8 cellular contexts compared by ENCODE assay signal in the genomic region with DNA sequence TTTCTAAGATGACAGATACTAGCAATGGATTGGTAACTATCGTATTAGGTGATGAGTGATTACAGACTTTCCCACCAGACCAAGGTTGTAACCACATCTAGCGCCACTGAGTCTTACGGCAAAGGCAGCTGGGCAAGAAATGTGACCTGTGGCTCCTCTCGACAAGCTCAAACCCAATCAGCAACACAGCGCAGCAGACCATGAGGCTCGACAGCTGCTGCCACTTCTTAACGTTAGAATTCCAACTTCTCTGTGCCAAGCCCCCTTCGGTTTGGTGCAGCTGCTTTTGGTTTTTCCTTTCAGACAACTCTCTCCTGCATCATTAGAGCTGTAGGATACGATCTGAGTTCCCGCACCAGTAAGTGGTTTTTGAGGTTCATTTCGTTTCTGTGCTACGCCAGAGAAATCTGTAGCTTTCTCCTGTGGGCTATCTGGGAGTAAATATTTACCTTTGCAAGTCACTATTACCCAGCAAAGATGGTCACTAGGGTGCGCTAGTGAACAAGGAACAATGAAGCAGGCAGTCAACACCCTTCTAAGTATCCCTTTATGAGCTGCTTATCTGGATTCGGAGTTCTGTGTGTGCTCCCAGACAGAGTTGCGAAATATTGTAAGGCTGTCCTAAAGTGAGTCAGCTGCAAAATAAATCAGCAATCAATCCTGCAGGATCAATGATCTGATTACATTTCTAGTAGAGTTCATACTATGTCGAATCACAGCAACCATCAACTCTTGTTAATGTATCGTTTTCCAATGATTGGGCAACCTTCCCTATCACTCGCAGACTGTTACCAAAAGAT.
A peak's percentile ranks its signal among the peaks of the same experiment; 100 is the strongest.
DNase-seq lines count a peak whose midpoint lies in the region; ATAC-seq and TF ChIP-seq lines count a peak whose summit lies in the region.

No MANE protein-coding gene starts in this region.

- peaks cover 0 to 20% (median 4%) of the 10 kb centered on the region in 11 experiments; a peak in 5 of 22 replicates for H3K36me3 ChIP-seq in BLaER1 treated with 17β-estradiol and CSF1 and Interleukin-3, amounts not matched to agents 10 nM and 100 nM
- H3K36me3 ChIP-seq in mucosa of descending colon (ENCODE audit: low read depth), result no peaks in the 10 kb centered on the region

- peak overlapping the region in 2 of 10 experiments; percentile 3 to 23; a peak in 3 of 20 replicates for H3K4me3 ChIP-seq in BLaER1 treated with 17β-estradiol and CSF1 and Interleukin-3, amounts not matched to agents 10 nM and 100 nM
- H3K4me3 ChIP-seq in mucosa of descending colon, result no peak overlapping the region

- peak; percentile 21 for DNase-seq in NCI-H2227 treated with DMSO at 0.1 percent for 48 hours (lab: John Stamatoyannopoulos, UW)
- DNase-seq in activated CD4-positive, alpha-beta T cell treated with anti-CD3 and anti-CD28 coated beads for 4 hours, result peak; percentile 26 to 52
- peak; percentile 79 for DNase-seq in epidermal melanocyte (ENCODE audit: insufficient read length, low spot score)
- peak in 1 of 3 donors; percentile 99 for DNase-seq in mucosa of descending colon
- peak; percentile 27 for DNase-seq in stimulated activated naive CD4-positive, alpha-beta T cell treated with Interleukin-2 at 50 U/mL for 16 hours (lab: John Stamatoyannopoulos, UW)

- H4K20me1 ChIP-seq in BLaER1 treated with 17β-estradiol and CSF1 and Interleukin-3, amounts not matched to agents 10 nM and 100 nM, result no peaks in the 10 kb centered on the region

- intact Hi-C loops in mucosa of descending colon (cut with DNase I, micrococcal nuclease), result loop anchor here in 1 of 2 donors (10.0 kb wide), 1 partner anchor 196 kb away; a partner anchor contains a TSS

- 0 out of 22 replicates have a peak overlapping the region, but pooled peaks of 1 of the 11 experiments have one; percentile 8 for H3K27ac ChIP-seq in BLaER1 treated with 17β-estradiol and CSF1 and Interleukin-3, amounts not matched to agents 10 nM and 100 nM

- H3K4me2 ChIP-seq in BLaER1 treated with 17β-estradiol and CSF1 and Interleukin-3, amounts not matched to agents 10 nM and 100 nM, result peak overlapping the region; percentile 32 to 78 (median 56)

- peak overlapping the region in 4 of 11 experiments; percentile 15 to 42 (median 32); a peak in 4 of 22 replicates for H3K9ac ChIP-seq in BLaER1 treated with 17β-estradiol and CSF1 and Interleukin-3, amounts not matched to agents 10 nM and 100 nM

- H3K9me3 ChIP-seq in BLaER1 treated with 17β-estradiol and CSF1 and Interleukin-3, amounts not matched to agents 10 nM and 100 nM (replicated peaks in 1 of 11), result no peaks in the 10 kb centered on the region
- H3K9me3 ChIP-seq in mucosa of descending colon, result no peaks in the 10 kb centered on the region

- peak; percentile 53 for TF ChIP-seq CTCF in mucosa of descending colon (IDR thresholded peaks at IDR 0.05)

- ATAC-seq in GM18873 (IDR thresholded peaks at IDR 0.05; ENCODE audit: low FRiP score, unreplicated experiment) (peak; percentile 59), HG03342 (IDR thresholded peaks at IDR 0.05; ENCODE audit: unreplicated experiment) (peak; percentile 78), mucosa of descending colon (peak; percentile 98)

- H3K27me3 ChIP-seq in BLaER1 treated with 17β-estradiol and CSF1 and Interleukin-3, amounts not matched to agents 10 nM and 100 nM, result no peaks in the 10 kb centered on the region

- peaks cover 29 to 52% (median 33%) of the 10 kb centered on the region in 10 experiments for H3K4me1 ChIP-seq in BLaER1 treated with 17β-estradiol and CSF1 and Interleukin-3, amounts not matched to agents 10 nM and 100 nM
- peaks cover 15% of the 10 kb centered on the region for H3K4me1 ChIP-seq in mucosa of descending colon (ENCODE audit: low read depth)
